In the genomic region with DNA sequence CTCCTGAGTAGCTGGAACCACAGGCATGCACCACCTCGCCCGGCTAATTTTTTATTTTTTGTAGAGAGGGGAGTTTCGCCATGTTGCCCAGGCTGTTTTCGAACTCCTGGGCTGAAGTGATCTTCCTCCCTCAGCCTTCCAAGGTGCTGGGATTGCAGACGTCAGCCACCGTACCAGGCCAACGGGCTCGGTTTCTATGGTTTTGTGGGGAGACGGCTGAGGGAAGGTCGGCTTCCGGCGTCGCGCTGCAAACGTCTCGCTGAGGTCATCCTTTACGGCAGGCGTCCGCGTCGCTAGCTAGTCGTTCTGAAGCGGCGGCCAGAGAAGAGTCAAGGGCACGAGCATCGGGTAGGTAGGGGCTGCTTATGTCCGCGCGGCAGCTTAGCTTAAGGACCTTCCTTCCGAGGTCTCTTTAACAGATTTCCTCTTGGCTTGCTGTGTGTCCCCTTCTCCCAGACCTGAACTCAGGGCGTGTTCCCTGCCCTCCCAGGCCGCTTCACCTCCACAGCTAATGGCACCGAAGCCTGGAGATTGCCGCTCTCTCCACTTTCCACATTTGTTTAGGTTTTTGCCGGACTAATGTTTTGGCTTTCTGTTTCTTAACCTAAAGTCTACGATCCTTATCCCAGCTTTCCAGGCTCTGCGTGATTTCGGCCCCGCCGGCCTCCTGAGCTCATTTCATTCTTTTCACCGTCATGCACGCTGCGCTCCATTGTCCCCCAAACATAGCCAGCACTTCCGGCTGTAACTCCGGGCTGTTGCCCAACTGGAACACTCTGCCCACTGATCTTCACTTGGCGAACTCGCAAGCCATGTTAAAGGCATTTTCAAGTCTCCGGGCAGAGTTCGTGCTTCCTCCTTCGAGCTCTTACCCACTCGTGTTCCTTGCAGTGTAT, we compare ENCODE assay signal across 8 cellular contexts. TPM values are rescaled to one million over a fixed set of nuclear protein-coding genes. Genes with fewer than 3 reads are reported as not detected.
A peak's percentile ranks its signal among the peaks of the same experiment; 100 is the strongest.
DNase-seq lines count a peak whose midpoint lies in the region; ATAC-seq, FAIRE-seq and TF ChIP-seq lines count a peak whose summit lies in the region.

A gene (plus strand): TSS at position 300 of the 896 bp plus-strand sequence. CDS start 2,375 bp downstream, outside the sequence.

- intact Hi-C loops in esophagus squamous epithelium (cut with DNase I), result no loop called here

- 1% methylated on average over 45 to 48 of the region's 51 CpGs for WGBS in esophagus squamous epithelium, 2 donors

- H3K27me3 Mint-ChIP-seq in activated T-cell treated with anti-CD3 and anti-CD28 coated beads, Interleukin-2, amount 50 U/mL, for 72 hours (ENCODE audit: low read depth), result peaks cover 4% of the 10 kb centered on the region

- H3K4me3 ChIP-seq in KMS-11 (IDR thresholded peaks at IDR 0.05; ENCODE audit: insufficient read depth, low read depth, low read length), result peak within 1 kb of the TSS; percentile 55
- H3K4me3 ChIP-seq in esophagus squamous epithelium, result peak within 1 kb of the TSS; percentile 65 to 93 (median 78)

- peak within 1 kb of the TSS; percentile 92 for H3K27ac Mint-ChIP-seq in activated T-cell treated with anti-CD3 and anti-CD28 coated beads, Interleukin-2, amount 50 U/mL, for 72 hours

- ATAC-seq in GM21723 (IDR thresholded peaks at IDR 0.05; ENCODE audit: unreplicated experiment), result peak; percentile 87
- ATAC-seq in activated T-cell treated with anti-CD3 and anti-CD28 coated beads, Interleukin-2, amount 50 U/mL, for 72 hours (replicated peaks in 1 of 2), result peak; percentile 90

- H3K27me3 ChIP-seq in KMS-11 (ENCODE audit: insufficient read depth, low read depth) (no peaks in the 10 kb centered on the region), esophagus squamous epithelium (no peaks in the 10 kb centered on the region)

- H3K27ac ChIP-seq in KMS-11 (peak within 1 kb of the TSS; percentile 79), esophagus squamous epithelium (peak within 1 kb of the TSS; percentile 93 to 97 (median 96))

- no peaks in the 10 kb centered on the region for H3K9me3 ChIP-seq in esophagus squamous epithelium

- H2AFZ ChIP-seq in KMS-11 (ENCODE audit: low read depth), result peak within 1 kb of the TSS; percentile 66

- H3K79me2 ChIP-seq in KMS-11 (ENCODE audit: insufficient read depth, low read depth), result peaks cover 16% of the 10 kb centered on the region

- peak within 1 kb of the TSS; percentile 84 for H3K9ac ChIP-seq in KMS-11

- peak in 3 of 4 donors; percentile 53 to 92 (median 92) for TF ChIP-seq POLR2A in esophagus squamous epithelium (IDR thresholded peaks at IDR 0.05)

- DNase-seq in DMS153 (lab: John Stamatoyannopoulos, UW) (peak; percentile 84), RCC 7860 (ENCODE audit: low spot score) (peak; percentile 88), esophagus squamous epithelium (lab: John Stamatoyannopoulos, UW) (peak; percentile 41), myocyte (ENCODE audit: low read depth) (peak; percentile 83)
- DNase-seq in activated T-cell treated with anti-CD3 and anti-CD28 coated beads, Interleukin-2, amount 50 U/mL, for 72 hours, result peak; percentile 84 to 87
- DNase-seq in stimulated activated CD8-positive, alpha-beta memory T cell treated with anti-CD3 and anti-CD28 coated beads, Interleukin-7, amount 100 ng/mL, for 4 hours (ENCODE audit: low read depth in 2 of 2), result peak; percentile 51 to 77

- peaks cover 7% of the 10 kb centered on the region for H3K4me1 ChIP-seq in KMS-11 (ENCODE audit: low read depth, poor library complexity, severe bottlenecking)
- H3K4me1 ChIP-seq in esophagus squamous epithelium, result peaks cover 10 to 45% (median 10%) of the 10 kb centered on the region in 3 donors

- H3K4me2 ChIP-seq in KMS-11, result peak within 1 kb of the TSS; percentile 72

- TF ChIP-seq CTCF in KMS-11 (conservative IDR thresholded peaks at IDR 0.05; ENCODE audit: low read depth, low read length) (no peak), esophagus squamous epithelium (IDR thresholded peaks at IDR 0.05) (no peak)

- no peaks in the 10 kb centered on the region for H3K36me3 ChIP-seq in KMS-11 (ENCODE audit: insufficient read depth)
- peaks cover 12 to 35% (median 18%) of the 10 kb centered on the region in 3 donors for H3K36me3 ChIP-seq in esophagus squamous epithelium

- peak within 1 kb of the TSS; percentile 90 to 94 for H3K4me3 Mint-ChIP-seq in activated T-cell treated with anti-CD3 and anti-CD28 coated beads, Interleukin-2, amount 50 U/mL, for 72 hours

- H3K4me1 Mint-ChIP-seq in activated T-cell treated with anti-CD3 and anti-CD28 coated beads, Interleukin-2, amount 50 U/mL, for 72 hours (ENCODE audit: low read depth), result peaks cover 35% of the 10 kb centered on the region

- H3K9me3 Mint-ChIP-seq in activated T-cell treated with anti-CD3 and anti-CD28 coated beads, Interleukin-2, amount 50 U/mL, for 72 hours, result no peaks in the 10 kb centered on the region

- H4K20me1 ChIP-seq in KMS-11 (ENCODE audit: insufficient read depth), result no peaks in the 10 kb centered on the region

- peak; percentile 52 for FAIRE-seq in RCC 7860 (lab: Jason Lieb, UNC)

- H3K36me3 Mint-ChIP-seq in activated T-cell treated with anti-CD3 and anti-CD28 coated beads, Interleukin-2, amount 50 U/mL, for 72 hours (ENCODE audit: insufficient read depth in 2 of 2), result peaks cover 9 to 23% of the 10 kb centered on the region in 2 donors

RNA-seq across cellular contexts. Expression of the gene that starts here (rescaled TPM):
- 10 to 100 TPM; 88.7 to 89.1 TPM for total RNA-seq in activated T-cell treated with anti-CD3 and anti-CD28 coated beads, Interleukin-2, amount 50 U/mL, for 72 hours
- total RNA-seq in esophagus squamous epithelium, result 100 to 1,000 TPM; 300 to 496 (median 418) TPM
- 151 and 217 TPM in 2 replicates for total RNA-seq in myocyte
- polyA plus RNA-seq in myocyte (2012), result 246 TPM

Comparison
In these comparisons a context has a peak if more than half of its experiments do, and no peak if none do; other contexts are left out.
1. Peak in every context shown above with its lines: DNase-seq, ATAC-seq, H3K4me3 ChIP-seq and H3K27ac ChIP-seq.